Comparison of ENCODE assay signal across 20 cellular contexts in the genomic region with DNA sequence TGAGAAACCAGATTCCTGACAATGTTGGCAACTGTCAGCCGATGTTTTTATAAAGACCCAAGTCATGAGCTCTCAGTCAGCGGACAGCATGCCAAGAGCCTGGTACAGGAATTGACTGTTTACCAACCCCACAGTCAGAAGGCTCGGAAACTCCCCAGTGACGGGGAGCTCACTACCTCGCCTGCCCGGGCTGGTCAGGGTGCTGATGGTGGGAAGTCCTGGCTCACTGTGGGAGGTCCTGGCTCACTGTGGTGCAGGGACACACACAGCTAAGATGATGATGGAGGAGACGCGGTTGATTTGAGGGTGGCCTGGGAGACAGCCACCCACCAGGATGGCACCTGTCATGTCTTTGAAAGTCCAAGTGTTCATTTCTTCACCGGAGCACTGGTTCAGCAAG. TPM values are rescaled to one million over a fixed set of nuclear protein-coding genes. Genes with fewer than 3 reads are reported as not detected.
A peak's percentile ranks its signal among the peaks of the same experiment; 100 is the strongest.
DNase-seq lines count a peak whose midpoint lies in the region; ATAC-seq and TF ChIP-seq lines count a peak whose summit lies in the region.
"Had no signal": no experiment of that assay in that cellular context is flagged by ENCODE, and none has a peak within 500 bp of the region (broad histone marks: within the 10 kb centered on the region; RNA-seq: fewer than 3 reads in every experiment).

No MANE protein-coding gene starts in this region.

- peaks cover 0 to 26% (median 3%) of the 10 kb centered on the region in 9 donors for H3K36me3 ChIP-seq in heart left ventricle
- peaks cover 0 to 8% of the 10 kb centered on the region in 2 experiments; a peak in 1 of 3 replicates for H3K36me3 ChIP-seq in HEK293 (ENCODE audit: control insufficient read depth in 2 of 2, insufficient read depth in 1 of 2, low read length in 2 of 2)

- no peaks in the 10 kb centered on the region for H3K27me3 ChIP-seq in heart left ventricle

- H3K4me1 ChIP-seq in heart left ventricle (peaks cover 0 to 28% (median 0%) of the 10 kb centered on the region in 12 donors), HEK293 (ENCODE audit: control insufficient read depth, insufficient read depth, low read length) (no peaks in the 10 kb centered on the region)

- no peaks in the 10 kb centered on the region for H3K9me3 ChIP-seq in heart left ventricle
- no peaks in the 10 kb centered on the region for H3K9me3 ChIP-seq in HEK293 (ENCODE audit: control insufficient read depth, insufficient read depth, low read depth, low read length)

- no peak overlapping the region for H3K4me3 ChIP-seq in heart left ventricle
- no peak overlapping the region for H3K4me3 ChIP-seq in HEK293 (ENCODE audit: low read depth, low read length)
- H3K4me3 ChIP-seq: PC-9 had no signal

- POLR2A ChIA-PET in HEK293 (lab: Yijun Ruan, JAX), result interaction anchor here (1.0 kb wide), 1 partner anchor 40 kb away, joined by 3 read pairs; no protein-coding TSS in a partner anchor

- CTCF ChIA-PET in HEK293 (lab: Yijun Ruan, JAX), result interaction anchor here (0.6 to 15.5 kb wide), 21 partner anchors 11 to 410 kb away, joined by 3 to 305 read pairs (median 5); partner anchors contain the start of gene EXOSC2

- TF ChIP-seq CTCF in heart left ventricle (IDR thresholded peaks at IDR 0.05) (no peak), HEK293 (tag by site-specific recombination; IDR thresholded peaks at IDR 0.05) (no peak)

- in situ Hi-C loops in SK-MEL-5 (cut with HindIII; ENCODE audit: low pct_unique_long_range_greater_than_20kb, low sequenced_read_pairs), result no loop called here

- ATAC-seq in heart left ventricle, result peak in 3 of 4 donors; percentile 3 to 47 (median 5)
- no peak for ATAC-seq in HG02678 (IDR thresholded peaks at IDR 0.05; ENCODE audit: unreplicated experiment)
- ATAC-seq: HCT116 had no signal

- no peak for TF ChIP-seq POLR2A in heart left ventricle (IDR thresholded peaks at IDR 0.05)

- no peak overlapping the region for H3K27ac ChIP-seq in heart left ventricle
- no peak overlapping the region for H3K27ac ChIP-seq in HEK293 (ENCODE audit: extremely low read depth, low read depth, low read length)
- H3K27ac ChIP-seq: PC-9 had no signal

- intact Hi-C loops in heart left ventricle (cut with DNase I), result loop anchor here in 5 of 10 donors (1.0 to 10.0 kb wide), 3 partner anchors 165 to 223 kb away; no protein-coding TSS in a partner anchor
- intact Hi-C loops in cardiac septum (cut with DNase I), result loop anchor here (5.0 kb wide), 2 partner anchors 117 to 172 kb away; partner anchors contain the start of gene FUBP3

- DNase-seq in heart left ventricle, result no peak
- DNase-seq in cardiac septum (ENCODE audit: low spot score), result no peak
- peak; percentile 14 for DNase-seq in SK-MEL-5 (ENCODE audit: low read depth, low spot score)
- DNase-seq in pons (ENCODE audit: low spot score), result peak; percentile 33
- no peak for DNase-seq in AG08396 (ENCODE audit: low spot score)
- DNase-seq: 8988T; ACHN; CD4-positive, CD25-positive, alpha-beta regulatory T cell; DMS153; KBM-7; MV-4-11; NCI-H1105 treated with DMSO at 0.1 percent for 48 hours; NCI-H146; NCI-H2029; NCI-H526 treated with DMSO at 0.1 percent for 48 hours; PC-9; RPMI8226 had no signal

- 70 to 83% (median 72%) methylated on average over 9 of the region's 9 CpGs for WGBS in heart left ventricle, 4 donors

TF ChIP-seq in HEK293, 187 proteins besides CTCF, POLR2A, EP300 and RAD21:
- TF ChIP-seq ZXDB (tag by site-specific recombination; IDR thresholded peaks at IDR 0.05) (no peak), ZBTB48 (tag by site-specific recombination; IDR thresholded peaks at IDR 0.05) (no peak), GLI2 (tag by site-specific recombination; IDR thresholded peaks at IDR 0.05; ENCODE audit: borderline replicate concordance, low read depth) (no peak), ZIC2 (tag by site-specific recombination; IDR thresholded peaks at IDR 0.05) (0 out of 2 replicates have a peak, but pooled peaks have one; percentile 8), ZNF596 (tag by site-specific recombination; IDR thresholded peaks at IDR 0.05) (no peak)

RNA-seq across cellular contexts. Expression of gene ASS1, which starts 15.2 kb away (rescaled TPM):
- 100 to 1,000 TPM in 3 of 9 donors, 10 to 100 TPM in 6; 31.5 to 154 (median 60.5) TPM for total RNA-seq in heart left ventricle
- 10 to 100 TPM; 56.5 to 88.6 TPM for polyA plus RNA-seq in heart left ventricle
- 53.7 TPM for total RNA-seq in cardiac septum
- 2.5 and 3.7 TPM in 2 replicates for total RNA-seq in SK-MEL-5 (2014; rRNA removed; shearing (Covaris generic))
- polyA plus RNA-seq in SK-MEL-5 (2015; cell fraction: cytosol; rRNA removed), result 1.1 and 4.7 TPM in 2 replicates
- 0.23 and 4.1 TPM in 2 replicates for polyA plus RNA-seq in SK-MEL-5 (2015; cell fraction: nucleus; rRNA removed)
- total RNA-seq: CD4-positive, CD25-positive, alpha-beta regulatory T cell had no signal
- polyA plus RNA-seq: CD4-positive, CD25-positive, alpha-beta regulatory T cell had no signal

Comparison
In these comparisons a context has a peak if more than half of its experiments do, and no peak if none do; other contexts are left out.
1. DNase-seq: peak in SK-MEL-5 (single experiment) and pons (single experiment); none in heart left ventricle (0 of 5), cardiac septum (single experiment) and AG08396 (single experiment).